ENCODE assay signal across 8 cellular contexts in the genomic region with DNA sequence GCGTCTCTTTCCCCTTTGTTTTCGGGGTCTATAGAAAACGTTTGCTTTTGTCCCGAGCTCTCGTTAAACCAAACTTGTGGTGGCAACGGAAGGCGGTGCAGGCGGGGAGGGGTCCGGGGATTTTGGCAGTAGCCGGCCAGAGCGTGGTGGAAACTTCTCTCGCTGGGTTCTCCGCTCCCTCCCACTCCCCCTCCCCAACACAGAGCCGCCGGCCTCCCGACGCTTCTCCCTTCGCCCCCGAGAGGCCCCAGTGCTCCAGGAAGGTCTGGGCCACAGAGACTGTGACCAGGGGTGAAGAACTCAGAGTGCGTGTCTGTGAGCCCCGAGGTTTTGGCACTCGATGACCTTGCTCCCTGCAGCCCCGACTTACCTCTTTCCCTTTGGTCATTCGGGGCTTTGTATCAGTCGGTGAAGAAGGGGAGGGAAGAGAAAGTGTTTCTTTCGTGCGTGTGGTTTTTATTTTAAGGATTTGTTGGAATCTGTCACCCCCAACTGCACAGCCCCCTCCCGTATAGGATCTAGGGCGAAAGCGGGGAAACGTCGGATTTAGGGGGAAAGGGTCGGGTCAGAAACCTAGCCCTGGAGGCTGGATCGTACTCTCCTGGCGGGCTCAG. TPM values are rescaled to one million over a fixed set of nuclear protein-coding genes. Genes with fewer than 3 reads are reported as not detected.
DNase-seq lines count a peak whose midpoint lies in the region; ATAC-seq, FAIRE-seq and TF ChIP-seq lines count a peak whose summit lies in the region.

No MANE protein-coding gene starts in this region.

- intact Hi-C loops in esophagus squamous epithelium (cut with DNase I) = no loop called here
- intact Hi-C loops in sigmoid colon (cut with DNase I) = loop anchor here (2.0 to 10.0 kb wide), 3 partner anchors 48 to 372 kb away; no protein-coding TSS in a partner anchor

- no peak for TF ChIP-seq CTCF in Peyer's patch (IDR thresholded peaks at IDR 0.05)
- TF ChIP-seq CTCF in esophagus squamous epithelium (IDR thresholded peaks at IDR 0.05) = no peak
- no peak for TF ChIP-seq CTCF in sigmoid colon (IDR thresholded peaks at IDR 0.05)
- TF ChIP-seq CTCF in omental fat pad (IDR thresholded peaks at IDR 0.05) = no peak

- DNase-seq in GM12891 (ENCODE audit: insufficient read length, low spot score) = no peak
- no peak for DNase-seq in Peyer's patch
- no peak for DNase-seq in esophagus squamous epithelium (lab: John Stamatoyannopoulos, UW)
- no peak for DNase-seq in sigmoid colon
- DNase-seq in medulla oblongata (ENCODE audit: extremely low spot score) = no peak
- no peak for DNase-seq in UCSD-AML1 (lab: John Stamatoyannopoulos, UW; ENCODE audit: unreplicated experiment)
- DNase-seq in omental fat pad (ENCODE audit: low spot score) = no peak
- DNase-seq in stimulated activated CD4-positive, alpha-beta T cell treated with anti-CD3 and anti-CD28 coated beads, Interleukin-12 subunit alpha, Interleukin-12 subunit beta, amount 100 ng/mL, for 4 hours = no peak

- no peaks in the 10 kb centered on the region for H3K9me3 ChIP-seq in Peyer's patch
- no peaks in the 10 kb centered on the region for H3K9me3 ChIP-seq in esophagus squamous epithelium
- H3K9me3 ChIP-seq in sigmoid colon = no peaks in the 10 kb centered on the region

- peak; percentile 13 for FAIRE-seq in GM12891 (lab: Jason Lieb, UNC)

- H3K27ac ChIP-seq in Peyer's patch (peak overlapping the region; percentile 80 to 96 (median 88)), esophagus squamous epithelium (peak overlapping the region; percentile 84 to 97 (median 96)), sigmoid colon (peak overlapping the region; percentile 90 to 98 (median 94))

- H3K4me1 ChIP-seq in Peyer's patch (peaks cover 0 to 17% (median 8%) of the 10 kb centered on the region in 4 donors), esophagus squamous epithelium (peaks cover 19 to 47% (median 45%) of the 10 kb centered on the region in 3 donors), sigmoid colon (peaks cover 0 to 58% (median 28%) of the 10 kb centered on the region in 4 donors)

- H3K27me3 ChIP-seq in Peyer's patch = no peaks in the 10 kb centered on the region
- H3K27me3 ChIP-seq in esophagus squamous epithelium = peaks cover 0 to 46% (median 0%) of the 10 kb centered on the region in 4 donors
- peaks cover 0 to 21% (median 0%) of the 10 kb centered on the region in 3 donors for H3K27me3 ChIP-seq in sigmoid colon

- TF ChIP-seq POLR2A in GM12891 (IDR thresholded peaks at IDR 0.05; ENCODE audit: low read depth, low read length) (no peak), Peyer's patch (IDR thresholded peaks at IDR 0.05) (no peak), esophagus squamous epithelium (IDR thresholded peaks at IDR 0.05) (no peak), sigmoid colon (IDR thresholded peaks at IDR 0.05) (no peak)

- no peak for ATAC-seq in omental fat pad (ENCODE audit: low FRiP score)

- H3K4me3 ChIP-seq in Peyer's patch (peak overlapping the region; percentile 43 to 67 (median 57)), esophagus squamous epithelium (peak overlapping the region; percentile 42 to 71 (median 61)), sigmoid colon (peak overlapping the region; percentile 34 to 71 (median 51))

- no peak for TF ChIP-seq EP300 in sigmoid colon (IDR thresholded peaks at IDR 0.05)

- H3K36me3 ChIP-seq in Peyer's patch (no peaks in the 10 kb centered on the region), esophagus squamous epithelium (no peaks in the 10 kb centered on the region), sigmoid colon (no peaks in the 10 kb centered on the region)

- WGBS in esophagus squamous epithelium, 2 donors = 9% methylated on average over 6 of the region's 35 CpGs; no CpG with 5 or more reads in 1 of the 2 donors
- 2% methylated on average over 35 of the region's 35 CpGs for WGBS in sigmoid colon, 2 donors

TF ChIP-seq in GM12891, 5 proteins besides CTCF, POLR2A, EP300 and RAD21:
- TF ChIP-seq PAX5 (IDR thresholded peaks at IDR 0.05; ENCODE audit: insufficient read depth, low read length, severe bottlenecking) = no peak

RNA-seq across cellular contexts. Expression of a gene that starts 9.0 kb away (rescaled TPM):
- polyA plus RNA-seq in GM12891 (2012; ENCODE audit: low read depth, missing spikeins) = 5.5 TPM
- 10 to 100 TPM; 19.8 to 32.2 (median 26.0) TPM for total RNA-seq in Peyer's patch
- 10 to 100 TPM; 12.0 to 20.1 (median 17.4) TPM for total RNA-seq in esophagus squamous epithelium
- total RNA-seq in sigmoid colon = 10 to 100 TPM; 15.8 to 31.6 (median 23.0) TPM
- polyA plus RNA-seq in sigmoid colon = 10 to 100 TPM in 1 of 3 donors, 1 to 10 TPM in 2; 3.5 to 11.5 (median 3.6) TPM
- 10 to 100 TPM; 12.8 to 28.8 (median 18.6) TPM for total RNA-seq in omental fat pad
